Comparison of ENCODE assay signal across 22 cellular contexts in genomic region chr14:77338332-77338731, GRCh38. TPM values are rescaled to one million over a fixed set of nuclear protein-coding genes. Genes with fewer than 3 reads are reported as not detected.
DNase-seq lines count a peak whose midpoint lies in the region; ATAC-seq and TF ChIP-seq lines count a peak whose summit lies in the region.
"Had no signal": no experiment of that assay in that cellular context is flagged by ENCODE, and none has a peak within 500 bp of the region (broad histone marks: within the 10 kb centered on the region; RNA-seq: fewer than 3 reads in every experiment).

No MANE protein-coding gene starts in this region.

- no peak for TF ChIP-seq CTCF in Caco-2 (IDR thresholded peaks at IDR 0.05; ENCODE audit: insufficient read depth in 1 of 2, low read depth in 1 of 2, low read length in 1 of 2, severe bottlenecking in 1 of 2, unreplicated experiment in 1 of 2)
- TF ChIP-seq CTCF in endodermal cell (conservative IDR thresholded peaks at IDR 0.05), result no peak
- TF ChIP-seq CTCF in body of pancreas (IDR thresholded peaks at IDR 0.05), result no peak

- H3K27me3 Mint-ChIP-seq in Caco-2 (ENCODE audit: insufficient read depth, unreplicated experiment), result no peaks in the 10 kb centered on the region
- no peaks in the 10 kb centered on the region for H3K27me3 Mint-ChIP-seq in endodermal cell (ENCODE audit: insufficient read depth)

- no TSS peak for BruUV-seq in Caco-2 (replicated peaks; lab: Mats Ljungman, UMichigan)

- ATAC-seq in HG03460 (IDR thresholded peaks at IDR 0.05; ENCODE audit: unreplicated experiment), result no peak
- ATAC-seq in body of pancreas, result no peak
- ATAC-seq in HG03025 (IDR thresholded peaks at IDR 0.05; ENCODE audit: low FRiP score, unreplicated experiment), result no peak
- ATAC-seq: A549; CD8-positive, alpha-beta T cell; Panc1 had no signal

- DNase-seq in Caco-2, result no peak
- peak; percentile 55 for DNase-seq in endodermal cell
- peak; percentile 67 for DNase-seq in left kidney (ENCODE audit: low read depth, low spot score)
- no peak for DNase-seq in body of pancreas
- no peak for DNase-seq in SJCRH30
- DNase-seq: CD8-positive, alpha-beta T cell; HFFc6; IMR-90; NCI-H1092 treated with DMSO at 0.1 percent for 48 hours; NCI-H1436 treated with DMSO at 0.1 percent for 48 hours; NCI-H2029 treated with DMSO at 0.1 percent for 48 hours; NCI-H2171 treated with DMSO at 0.1 percent for 48 hours; NCI-H524 treated with DMSO at 0.1 percent for 48 hours; NCI-H82 had no signal

- no peaks in the 10 kb centered on the region for H3K9me3 Mint-ChIP-seq in Caco-2 (ENCODE audit: unreplicated experiment)
- no peaks in the 10 kb centered on the region for H3K9me3 Mint-ChIP-seq in endodermal cell
- H3K9me3 Mint-ChIP-seq: CD8-positive, alpha-beta T cell; HFFc6 had no signal

- no peak overlapping the region for H3K4me3 Mint-ChIP-seq in Caco-2 (ENCODE audit: unreplicated experiment)
- no peak overlapping the region for H3K4me3 Mint-ChIP-seq in endodermal cell
- H3K4me3 Mint-ChIP-seq: CD8-positive, alpha-beta T cell; HFFc6 had no signal

- CTCF ChIA-PET in Caco-2 (lab: Charles Lee), result no interaction called here

- TF ChIP-seq POLR2A in body of pancreas (IDR thresholded peaks at IDR 0.05), result no peak

- 0 out of 2 replicates have a peak, but pooled peaks cover 2% of the 10 kb centered on the region for H3K9me3 ChIP-seq in Caco-2
- no peaks in the 10 kb centered on the region for H3K9me3 ChIP-seq in HUES48 (ENCODE audit: control insufficient read depth, insufficient read depth, low read length)
- H3K9me3 ChIP-seq in endodermal cell (ENCODE audit: control insufficient read depth, low read length), result no peaks in the 10 kb centered on the region
- H3K9me3 ChIP-seq in body of pancreas, result no peaks in the 10 kb centered on the region
- no peaks in the 10 kb centered on the region for H3K9me3 ChIP-seq in SJCRH30 (replicated peaks)
- H3K9me3 ChIP-seq: A549; BLaER1 treated with 17β-estradiol and CSF1 and Interleukin-3, amounts not matched to agents 10 nM and 100 nM; SJSA1 had no signal

- H3K36me3 ChIP-seq in Caco-2 (ENCODE audit: control insufficient read depth, insufficient read depth, low read length) (no peaks in the 10 kb centered on the region), HUES48 (ENCODE audit: control insufficient read depth, insufficient read depth, low read length) (peaks cover 6% of the 10 kb centered on the region; the same call in 1 of the 2 replicates), endodermal cell (ENCODE audit: control insufficient read depth, insufficient read depth, low read length) (peaks cover 37% of the 10 kb centered on the region), body of pancreas (replicated peaks in 1 of 2; ENCODE audit: insufficient read depth in 1 of 2, low read depth in 2 of 2) (peaks cover 3 to 7% of the 10 kb centered on the region in 2 donors), SJCRH30 (no peaks in the 10 kb centered on the region)
- H3K36me3 ChIP-seq: SJSA1 had no signal

- H3K4me1 Mint-ChIP-seq in Caco-2 (ENCODE audit: low read depth, unreplicated experiment) (peaks cover 7% of the 10 kb centered on the region), endodermal cell (peaks cover 82% of the 10 kb centered on the region)

- no peaks in the 10 kb centered on the region for H3K36me3 Mint-ChIP-seq in Caco-2 (ENCODE audit: insufficient read depth, unreplicated experiment)
- H3K36me3 Mint-ChIP-seq in endodermal cell (ENCODE audit: low read depth), result peaks cover 22% of the 10 kb centered on the region

- POLR2A ChIA-PET in Caco-2 (lab: Charles Lee), result no interaction called here

- H3K9ac ChIP-seq in HUES48 (ENCODE audit: low read depth, low read length) (peak overlapping the region; percentile 38; the same call in 1 of the 2 replicates), endodermal cell (ENCODE audit: extremely low read depth, low read length, poor library complexity, severe bottlenecking) (no peak overlapping the region)
- H3K9ac ChIP-seq: BLaER1 treated with 17β-estradiol and CSF1 and Interleukin-3, amounts not matched to agents 10 nM and 100 nM; KMS-11 had no signal

- H3K4me1 ChIP-seq in Caco-2 (peaks cover 5% of the 10 kb centered on the region), HUES48 (ENCODE audit: control insufficient read depth, insufficient read depth, low read length) (peaks cover 70% of the 10 kb centered on the region), endodermal cell (ENCODE audit: control insufficient read depth, insufficient read depth, low read length) (peaks cover 48% of the 10 kb centered on the region), body of pancreas (no peaks in the 10 kb centered on the region), SJCRH30 (no peaks in the 10 kb centered on the region)
- H3K4me1 ChIP-seq: BLaER1 treated with 17β-estradiol and CSF1 and Interleukin-3, amounts not matched to agents 10 nM and 100 nM; SJSA1 had no signal

- H3K27ac Mint-ChIP-seq in Caco-2 (ENCODE audit: unreplicated experiment) (peak overlapping the region; percentile 32), endodermal cell (peak overlapping the region; percentile 84)
- H3K27ac Mint-ChIP-seq: CD8-positive, alpha-beta T cell had no signal

- H3K4me3 ChIP-seq in Caco-2 (ENCODE audit: low read depth, low read length), result no peak overlapping the region
- H3K4me3 ChIP-seq in HUES48 (ENCODE audit: low read depth, low read length), result peak overlapping the region; percentile 25; the same call in 1 of the 2 replicates
- H3K4me3 ChIP-seq in endodermal cell (ENCODE audit: low read length), result no peak overlapping the region
- no peak overlapping the region for H3K4me3 ChIP-seq in body of pancreas
- no peak overlapping the region for H3K4me3 ChIP-seq in SJCRH30
- H3K4me3 ChIP-seq: A549; BLaER1 treated with 17β-estradiol and CSF1 and Interleukin-3, amounts not matched to agents 10 nM and 100 nM; SJSA1 had no signal

- intact Hi-C loops in Caco-2 (cut with micrococcal nuclease; ENCODE audit: unreplicated experiment) (no loop called here), body of pancreas (cut with DNase I) (no loop called here)

- H3K27me3 ChIP-seq in Caco-2 (replicated peaks; ENCODE audit: control insufficient read depth, insufficient read depth, low read length) (no peaks in the 10 kb centered on the region), HUES48 (ENCODE audit: control insufficient read depth, insufficient read depth, low read length) (no peaks in the 10 kb centered on the region), endodermal cell (ENCODE audit: control insufficient read depth, insufficient read depth, low read length, poor library complexity, severe bottlenecking) (no peaks in the 10 kb centered on the region), body of pancreas (no peaks in the 10 kb centered on the region), SJCRH30 (no peaks in the 10 kb centered on the region)
- H3K27me3 ChIP-seq: BLaER1 treated with 17β-estradiol and CSF1 and Interleukin-3, amounts not matched to agents 10 nM and 100 nM; SJSA1 had no signal

- H3K27ac ChIP-seq in HUES48 (ENCODE audit: low read depth, low read length), result peak overlapping the region; percentile 88
- H3K27ac ChIP-seq in endodermal cell (ENCODE audit: low read depth, low read length), result no peak overlapping the region
- H3K27ac ChIP-seq in body of pancreas, result no peak overlapping the region
- H3K27ac ChIP-seq in SJCRH30, result no peak overlapping the region
- H3K27ac ChIP-seq: BLaER1 treated with 17β-estradiol and CSF1 and Interleukin-3, amounts not matched to agents 10 nM and 100 nM; KMS-11; SJSA1 had no signal

- 95 to 100% methylated on average over 2 of the region's 2 CpGs for WGBS in endodermal cell (ENCODE audit: insufficient coverage in 1 of 2, insufficient read length in 1 of 2), 2 experiments
- 79% methylated on average over 2 of the region's 2 CpGs for WGBS in body of pancreas, 2 donors

RNA-seq across cellular contexts. Expression of gene GSTZ1, which starts 17.5 kb away (rescaled TPM):
- 16.9 and 17.0 TPM in 2 replicates for total RNA-seq in Caco-2 (2022)
- total RNA-seq in endodermal cell, result 10 to 100 TPM; 38.3 to 40.4 TPM
- 35.9 TPM for polyA plus RNA-seq in endodermal cell (2013, experiment 1 of 2)
- 37.6 TPM for polyA plus RNA-seq in endodermal cell (2013, experiment 2 of 2)
- total RNA-seq in body of pancreas, result 10 to 100 TPM; 14.3 to 16.2 TPM
- total RNA-seq in SJCRH30 (2014; rRNA removed; shearing (Covaris generic)), result 10.3 and 14.3 TPM in 2 replicates

RNA-seq across cellular contexts. Expression of gene POMT2, which starts 17.6 kb away (rescaled TPM):
- 30.4 and 36.9 TPM in 2 replicates for total RNA-seq in Caco-2 (2022)
- 10 to 100 TPM; 58.5 to 70.6 TPM for total RNA-seq in endodermal cell
- polyA plus RNA-seq in endodermal cell (2013, experiment 1 of 2), result 32.3 TPM
- 29.6 TPM for polyA plus RNA-seq in endodermal cell (2013, experiment 2 of 2)
- total RNA-seq in body of pancreas, result 10 to 100 TPM; 22.6 to 45.2 TPM
- total RNA-seq in SJCRH30 (2014; rRNA removed; shearing (Covaris generic)), result 27.0 and 30.2 TPM in 2 replicates

RNA-seq across cellular contexts. Expression of gene TMED8, which starts 38.6 kb away (rescaled TPM):
- total RNA-seq in Caco-2 (2022), result 13.3 and 14.1 TPM in 2 replicates
- total RNA-seq in endodermal cell, result 10 to 100 TPM; 20.5 to 27.6 TPM
- 12.8 TPM for polyA plus RNA-seq in endodermal cell (2013, experiment 1 of 2)
- 13.5 TPM for polyA plus RNA-seq in endodermal cell (2013, experiment 2 of 2)
- 1 to 10 TPM; 6.9 to 7.5 TPM for total RNA-seq in body of pancreas
- 12.8 and 13.6 TPM in 2 replicates for total RNA-seq in SJCRH30 (2014; rRNA removed; shearing (Covaris generic))

RNA-seq across cellular contexts. Expression of gene SAMD15, which starts 38.8 kb away (rescaled TPM):
- total RNA-seq in Caco-2 (2022) (0.82 and 1.5 TPM in 2 replicates), endodermal cell (1 to 10 TPM; 4.3 to 5.5 TPM), body of pancreas (under 1 TPM in 1 of 2 donors, not detected in 1; 0.52 TPM)
- 1.5 TPM for polyA plus RNA-seq in endodermal cell (2013, experiment 1 of 2)
- polyA plus RNA-seq in endodermal cell (2013, experiment 2 of 2), result 2.6 TPM
- 1.0 and 2.3 TPM in 2 replicates for total RNA-seq in SJCRH30 (2014; rRNA removed; shearing (Covaris generic))

Comparison
In these comparisons a context has a peak if more than half of its experiments do, and no peak if none do; other contexts are left out.
1. DNase-seq: peak in endodermal cell (single experiment) and left kidney (single experiment); none in Caco-2 (0 of 2), body of pancreas (0 of 4) and SJCRH30 (0 of 2).